In genomic region chr3:102530443-102531195, GRCh38 we compare ENCODE assay signal across 20 cellular contexts.
DNase-seq lines count a peak whose midpoint lies in the region; ATAC-seq and TF ChIP-seq lines count a peak whose summit lies in the region.
"Had no signal": no experiment of that assay in that cellular context is flagged by ENCODE, and none has a peak within 500 bp of the region (broad histone marks: within the 10 kb centered on the region; RNA-seq: fewer than 3 reads in every experiment).

No MANE protein-coding gene starts in this region.

- H3K27ac Mint-ChIP-seq in activated CD4-positive, alpha-beta T cell treated with anti-CD3 and anti-CD28 coated beads, Interleukin-2, amount 10 ng/mL, durations not matched to agents 7 days and 5 days, result no peak overlapping the region

- H2AFZ ChIP-seq in PC-9, result peak overlapping the region; percentile 13

- H3K79me2 ChIP-seq in PC-9 (ENCODE audit: low read depth), result no peaks in the 10 kb centered on the region

- no peak for TF ChIP-seq CTCF in PC-9 (conservative IDR thresholded peaks at IDR 0.05)
- no peak for TF ChIP-seq CTCF in cardiac fibroblast (IDR thresholded peaks at IDR 0.05; ENCODE audit: low read depth, low read length)

- POLR2A ChIA-PET in PC-9 (lab: Charles Lee; ENCODE audit: unreplicated experiment), result interaction anchor here (0.7 kb wide), 1 partner anchor 703 kb away, joined by 3 read pairs; no protein-coding TSS in a partner anchor
- POLR2A ChIA-PET in activated CD4-positive, alpha-beta T cell treated with anti-CD3 and anti-CD28 coated beads, Interleukin-2, amount 10 ng/mL, durations not matched to agents 7 days and 5 days (lab: Charles Lee), result no interaction called here

- CTCF ChIA-PET in PC-9 (lab: Charles Lee), result interaction anchor here (0.6 to 1.0 kb wide), 3 partner anchors 301 to 844 kb away, joined by 3 to 6 read pairs (median 5); no protein-coding TSS in a partner anchor
- CTCF ChIA-PET in activated CD4-positive, alpha-beta T cell treated with anti-CD3 and anti-CD28 coated beads, Interleukin-2, amount 10 ng/mL, durations not matched to agents 7 days and 5 days (lab: Charles Lee), result no interaction called here

- no peaks in the 10 kb centered on the region for H3K36me3 ChIP-seq in PC-9 (ENCODE audit: low read depth)
- H3K36me3 ChIP-seq: esophagus muscularis mucosa had no signal

- ATAC-seq in HG03280 (IDR thresholded peaks at IDR 0.05; ENCODE audit: unreplicated experiment), result no peak
- ATAC-seq: activated CD4-positive, CD25-positive, alpha-beta regulatory T cell treated with anti-CD3 and anti-CD28 coated beads, Interleukin-2, amount 50 U/mL, for 24 hours; left lobe of liver had no signal

- H4K20me1 ChIP-seq in PC-9 (ENCODE audit: insufficient read depth), result no peaks in the 10 kb centered on the region

- BruUV-seq in PC-9 (replicated peaks; lab: Mats Ljungman, UMichigan), result no TSS peak

- H3F3A ChIP-seq in PC-9 (ENCODE audit: insufficient read depth, low read depth), result peaks cover 12% of the 10 kb centered on the region; the same call in 1 of the 2 replicates

- H3K36me3 Mint-ChIP-seq in activated CD4-positive, alpha-beta T cell treated with anti-CD3 and anti-CD28 coated beads, Interleukin-2, amount 10 ng/mL, durations not matched to agents 7 days and 5 days (ENCODE audit: low read depth), result no peaks in the 10 kb centered on the region

- peaks cover 2% of the 10 kb centered on the region for H3K4me1 Mint-ChIP-seq in activated CD4-positive, alpha-beta T cell treated with anti-CD3 and anti-CD28 coated beads, Interleukin-2, amount 10 ng/mL, durations not matched to agents 7 days and 5 days

- H3K4me3 Mint-ChIP-seq in activated CD4-positive, alpha-beta T cell treated with anti-CD3 and anti-CD28 coated beads, Interleukin-2, amount 10 ng/mL, durations not matched to agents 7 days and 5 days, result no peak overlapping the region

- intact Hi-C loops in PC-9 (cut with micrococcal nuclease; ENCODE audit: unreplicated experiment), result loop anchor here (2.0 to 10.0 kb wide), 4 partner anchors 128 to 828 kb away; no protein-coding TSS in a partner anchor

- no peak overlapping the region for H3K4me3 ChIP-seq in PC-9
- H3K4me3 ChIP-seq in cardiac fibroblast (replicated peaks in 1 of 2; ENCODE audit: low read depth in 2 of 2, low read length in 2 of 2), result no peak overlapping the region
- H3K4me3 ChIP-seq: esophagus muscularis mucosa, testis had no signal

- no peaks in the 10 kb centered on the region for H3K9me3 Mint-ChIP-seq in activated CD4-positive, alpha-beta T cell treated with anti-CD3 and anti-CD28 coated beads, Interleukin-2, amount 10 ng/mL, durations not matched to agents 7 days and 5 days

- no peaks in the 10 kb centered on the region for H3K27me3 ChIP-seq in PC-9 (ENCODE audit: insufficient read depth, low read depth)
- H3K27me3 ChIP-seq: esophagus muscularis mucosa, testis had no signal

- H3K4me2 ChIP-seq in PC-9, result peak overlapping the region; percentile 23

- peak; percentile 7 for DNase-seq in EL
- peak; percentile 41 to 82 for DNase-seq in PC-9
- peak; percentile 2 to 45 for DNase-seq in cardiac fibroblast (ENCODE audit: low read depth in 2 of 2)
- peak; percentile 66 for DNase-seq in kidney tubule cell (ENCODE audit: low spot score)
- DNase-seq in GF-D8 (lab: John Stamatoyannopoulos, UW), result no peak
- DNase-seq in islet precursor cell, result no peak
- DNase-seq in activated CD4-positive, alpha-beta T cell treated with anti-CD3 and anti-CD28 coated beads, Interleukin-2, amount 10 ng/mL, durations not matched to agents 7 days and 5 days, result no peak
- DNase-seq: activated gamma-delta T cell treated with Interleukin-2 at 50 U/mL for 16 hours; aorta; dermis blood vessel endothelial cell; hypothalamus; NCI-H1092 treated with DMSO at 0.1 percent for 48 hours; NCI-H69; nucleus accumbens; stimulated activated CD4-positive, alpha-beta T cell treated with anti-CD3 and anti-CD28 coated beads, Interleukin-4, amount 100 ng/mL, for 1 hour; testis had no signal

- 0 out of 2 replicates have a peak, but pooled peaks cover 4% of the 10 kb centered on the region for H3K9me2 ChIP-seq in PC-9 (ENCODE audit: insufficient read depth)

- peaks cover 18% of the 10 kb centered on the region; the same call in 1 of the 2 replicates for H3K9me3 ChIP-seq in PC-9 (ENCODE audit: insufficient read depth, low read depth)
- H3K9me3 ChIP-seq: esophagus muscularis mucosa, testis had no signal

- peak overlapping the region; percentile 54 for H3K27ac ChIP-seq in PC-9
- H3K27ac ChIP-seq: esophagus muscularis mucosa, testis had no signal

- H3K27me3 Mint-ChIP-seq in activated CD4-positive, alpha-beta T cell treated with anti-CD3 and anti-CD28 coated beads, Interleukin-2, amount 10 ng/mL, durations not matched to agents 7 days and 5 days, result peaks cover 12% of the 10 kb centered on the region

- H3K4me1 ChIP-seq in PC-9 (replicated peaks; ENCODE audit: insufficient read depth), result peaks cover 20% of the 10 kb centered on the region
- H3K4me1 ChIP-seq: esophagus muscularis mucosa had no signal

Comparison
In these comparisons a context has a peak if more than half of its experiments do, and no peak if none do; other contexts are left out.
1. DNase-seq: peak in EL (single experiment), PC-9 (2 of 2), cardiac fibroblast (2 of 2) and kidney tubule cell (single experiment); none in GF-D8 (single experiment), islet precursor cell (single experiment) and activated CD4-positive, alpha-beta T cell treated with anti-CD3 and anti-CD28 coated beads, Interleukin-2, amount 10 ng/mL, durations not matched to agents 7 days and 5 days (single experiment).